8 cellular contexts compared by ENCODE assay signal in the genomic region with DNA sequence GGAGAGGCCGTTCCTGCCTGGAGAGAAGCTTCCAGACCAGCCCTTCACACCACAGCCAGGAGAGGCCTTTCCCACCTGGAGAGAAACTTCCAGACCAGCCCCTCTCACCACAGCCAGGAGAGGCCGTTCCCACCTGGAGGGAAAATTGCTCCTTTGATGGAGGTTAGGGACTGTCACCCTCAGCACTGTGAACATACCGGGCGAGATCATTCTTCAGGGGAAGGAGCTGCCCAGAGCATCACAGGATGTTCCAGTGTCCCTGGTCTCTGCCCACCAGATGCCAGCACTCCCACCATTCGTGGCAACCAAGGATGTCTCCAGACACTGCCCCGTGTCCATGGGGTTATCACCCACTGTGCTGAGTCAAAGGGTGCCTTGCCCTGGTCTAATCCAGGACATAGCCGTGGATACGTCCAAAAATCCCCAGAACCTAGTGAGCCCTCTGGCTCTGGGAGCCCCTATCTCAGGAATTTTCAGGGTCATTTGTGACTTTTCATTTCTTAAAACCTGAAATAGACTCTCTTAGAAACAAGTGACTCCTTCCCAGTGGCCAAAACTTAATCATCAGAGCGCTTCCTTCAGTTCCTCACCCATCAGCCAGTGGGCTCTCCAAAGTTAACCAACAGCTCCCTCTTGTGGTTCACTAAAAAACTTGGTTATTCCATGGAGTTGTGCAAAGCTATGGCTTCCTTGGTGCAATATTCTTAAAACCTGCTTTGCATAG.
DNase-seq lines count a peak whose midpoint lies in the region; ATAC-seq and TF ChIP-seq lines count a peak whose summit lies in the region.

No MANE protein-coding gene starts in this region.

- peak; percentile 44 for ATAC-seq in HG03280 (IDR thresholded peaks at IDR 0.05; ENCODE audit: unreplicated experiment)
- ATAC-seq in stimulated activated naive CD8-positive, alpha-beta T cell treated with anti-CD3 and anti-CD28 coated beads, Interleukin-15, Interleukin-2, amounts not matched to agents 100 U/mL and 50 U/mL, for 24 hours: no peak
- no peak for ATAC-seq in HG02840 (IDR thresholded peaks at IDR 0.05; ENCODE audit: low FRiP score, unreplicated experiment)

- H3K27ac ChIP-seq in brain microvascular endothelial cell: no peak overlapping the region

- H3K4me3 Mint-ChIP-seq in immature natural killer cell: no peak overlapping the region

- H3K4me1 Mint-ChIP-seq in immature natural killer cell: no peaks in the 10 kb centered on the region

- H3K27ac Mint-ChIP-seq in immature natural killer cell: no peak overlapping the region

- H3K9me3 Mint-ChIP-seq in immature natural killer cell: no peaks in the 10 kb centered on the region

- peak; percentile 41 for DNase-seq in activated effector memory CD4-positive, alpha-beta T cell treated with anti-CD3 and anti-CD28 coated beads, Interleukin-2, amount 50 U/mL, for 16 hours
- no peak for DNase-seq in activated effector memory CD4-positive, alpha-beta T cell treated with Interleukin-2 at 50 U/mL for 16 hours
- peak; percentile 53 for DNase-seq in NCI-H748 (lab: John Stamatoyannopoulos, UW; ENCODE audit: unreplicated experiment)
- peak; percentile 49 for DNase-seq in brain microvascular endothelial cell
- peak; percentile 9 to 27 (median 21) for DNase-seq in immature natural killer cell
- peak; percentile 6 for DNase-seq in stimulated activated naive CD8-positive, alpha-beta T cell treated with anti-CD3 and anti-CD28 coated beads, Interleukin-15, Interleukin-2, amounts not matched to agents 100 U/mL and 50 U/mL, for 24 hours

- peaks cover 62% of the 10 kb centered on the region for H3K36me3 ChIP-seq in brain microvascular endothelial cell (replicated peaks)

- no peaks in the 10 kb centered on the region for H3K27me3 ChIP-seq in brain microvascular endothelial cell (replicated peaks)

- TF ChIP-seq CTCF in brain microvascular endothelial cell (IDR thresholded peaks at IDR 0.05; ENCODE audit: low read depth, low read length, missing control alignments): peak; percentile 80

- in situ Hi-C loops in brain microvascular endothelial cell (cut with HindIII; ENCODE audit: low pct_ligation_motif_present, low sequenced_read_pairs): no loop called here

- H3K4me3 ChIP-seq in brain microvascular endothelial cell (ENCODE audit: low read depth, low read length): no peak overlapping the region

- H3K27me3 Mint-ChIP-seq in immature natural killer cell (ENCODE audit: low read depth in 3 of 3): peaks cover 2 to 4% (median 4%) of the 10 kb centered on the region in 3 donors

- H3K36me3 Mint-ChIP-seq in immature natural killer cell: no peaks in the 10 kb centered on the region
